ENCODE assay signal across 1 cellular context in the genomic region with DNA sequence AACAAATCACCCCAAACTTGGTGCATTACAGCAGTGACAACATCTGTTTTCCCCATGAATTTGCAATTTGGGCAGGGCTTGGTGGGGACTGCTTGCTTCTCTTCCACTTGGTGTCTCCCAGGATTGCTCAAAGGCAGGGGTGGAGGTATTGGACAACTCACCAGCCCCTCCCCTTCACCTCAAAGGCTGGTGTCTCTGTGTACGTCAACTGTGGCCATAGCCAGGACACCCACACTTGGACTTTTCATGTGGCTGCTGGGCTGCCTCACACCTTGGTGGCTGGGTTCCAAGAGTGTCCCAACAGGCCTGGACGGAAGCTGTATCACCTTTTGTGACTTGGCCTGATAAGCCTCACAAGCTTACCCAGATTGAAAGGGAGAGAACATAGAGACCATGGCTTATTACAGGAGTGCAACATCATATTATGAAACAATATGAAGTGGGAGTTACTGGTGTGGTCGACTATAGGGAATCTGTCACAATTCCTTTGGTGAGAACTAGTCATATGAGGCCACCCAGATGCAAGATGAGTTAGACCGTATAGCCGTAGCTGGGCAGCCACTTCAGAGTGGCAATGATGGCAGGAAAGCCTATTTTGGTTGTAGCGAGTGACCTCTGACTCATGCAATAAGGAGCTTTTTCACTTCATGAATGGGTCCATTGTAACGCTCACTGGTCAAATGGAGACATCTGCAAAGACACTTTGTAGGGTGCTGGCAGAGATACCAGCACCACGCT.
TF ChIP-seq lines count a peak whose summit lies in the region.

No MANE protein-coding gene starts in this region.

TF ChIP-seq in HepG2, 621 proteins besides CTCF, POLR2A, EP300 and RAD21 (continued from another document and continues in another):
- TF ChIP-seq, protein P1, sequence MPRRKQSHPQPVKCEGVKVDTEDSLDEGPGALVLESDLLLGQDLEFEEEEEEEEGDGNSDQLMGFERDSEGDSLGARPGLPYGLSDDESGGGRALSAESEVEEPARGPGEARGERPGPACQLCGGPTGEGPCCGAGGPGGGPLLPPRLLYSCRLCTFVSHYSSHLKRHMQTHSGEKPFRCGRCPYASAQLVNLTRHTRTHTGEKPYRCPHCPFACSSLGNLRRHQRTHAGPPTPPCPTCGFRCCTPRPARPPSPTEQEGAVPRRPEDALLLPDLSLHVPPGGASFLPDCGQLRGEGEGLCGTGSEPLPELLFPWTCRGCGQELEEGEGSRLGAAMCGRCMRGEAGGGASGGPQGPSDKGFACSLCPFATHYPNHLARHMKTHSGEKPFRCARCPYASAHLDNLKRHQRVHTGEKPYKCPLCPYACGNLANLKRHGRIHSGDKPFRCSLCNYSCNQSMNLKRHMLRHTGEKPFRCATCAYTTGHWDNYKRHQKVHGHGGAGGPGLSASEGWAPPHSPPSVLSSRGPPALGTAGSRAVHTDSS (CRISPR knock-in tag; conservative IDR thresholded peaks at IDR 0.05), result no peak
- no peak for TF ChIP-seq ZNF780A (CRISPR knock-in tag; IDR thresholded peaks at IDR 0.05)
- TF ChIP-seq MBD4 (IDR thresholded peaks at IDR 0.05; ENCODE audit: borderline replicate concordance, low read length), result no peak
- no peak for TF ChIP-seq KDM4B (CRISPR knock-in tag; IDR thresholded peaks at IDR 0.05)
- no peak for TF ChIP-seq ZNF678 (CRISPR knock-in tag; IDR thresholded peaks at IDR 0.05)
- TF ChIP-seq PRPF4 (IDR thresholded peaks at IDR 0.05; ENCODE audit: low read depth, low read length, poor library complexity, severe bottlenecking), result no peak
- 0 out of 2 replicates have a peak, but pooled peaks have one; percentile 24 for TF ChIP-seq ERF (CRISPR knock-in tag; IDR thresholded peaks at IDR 0.05)
- no peak for TF ChIP-seq ZNF136 (CRISPR knock-in tag; IDR thresholded peaks at IDR 0.05; ENCODE audit: low read depth)
- no peak for TF ChIP-seq ZNF720 (CRISPR knock-in tag; IDR thresholded peaks at IDR 0.05)
- TF ChIP-seq, protein P2, sequence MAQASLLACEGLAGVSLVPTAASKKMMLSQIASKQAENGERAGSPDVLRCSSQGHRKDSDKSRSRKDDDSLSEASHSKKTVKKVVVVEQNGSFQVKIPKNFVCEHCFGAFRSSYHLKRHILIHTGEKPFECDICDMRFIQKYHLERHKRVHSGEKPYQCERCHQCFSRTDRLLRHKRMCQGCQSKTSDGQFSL (CRISPR knock-in tag; IDR thresholded peaks at IDR 0.05), result no peak
- TF ChIP-seq, protein P3, sequence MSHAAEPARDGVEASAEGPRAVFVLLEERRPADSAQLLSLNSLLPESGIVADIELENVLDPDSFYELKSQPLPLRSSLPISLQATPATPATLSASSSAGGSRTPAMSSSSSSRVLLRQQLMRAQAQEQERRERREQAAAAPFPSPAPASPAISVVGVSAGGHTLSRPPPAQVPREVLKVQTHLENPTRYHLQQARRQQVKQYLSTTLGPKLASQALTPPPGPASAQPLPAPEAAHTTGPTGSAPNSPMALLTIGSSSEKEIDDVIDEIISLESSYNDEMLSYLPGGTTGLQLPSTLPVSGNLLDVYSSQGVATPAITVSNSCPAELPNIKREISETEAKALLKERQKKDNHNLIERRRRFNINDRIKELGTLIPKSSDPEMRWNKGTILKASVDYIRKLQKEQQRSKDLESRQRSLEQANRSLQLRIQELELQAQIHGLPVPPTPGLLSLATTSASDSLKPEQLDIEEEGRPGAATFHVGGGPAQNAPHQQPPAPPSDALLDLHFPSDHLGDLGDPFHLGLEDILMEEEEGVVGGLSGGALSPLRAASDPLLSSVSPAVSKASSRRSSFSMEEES (CRISPR knock-in tag; IDR thresholded peaks at IDR 0.05), result 0 out of 2 replicates have a peak, but pooled peaks have one; percentile 4
- no peak for TF ChIP-seq SOX13 (IDR thresholded peaks at IDR 0.05)
- TF ChIP-seq SOX13 (CRISPR knock-in tag; conservative IDR thresholded peaks at IDR 0.05 in 1 of 2, IDR thresholded peaks at IDR 0.05 in 1 of 2), result peak in 1 of 2 experiments; percentile 27; a peak in 1 of 4 replicates
- TF ChIP-seq, protein P4, sequence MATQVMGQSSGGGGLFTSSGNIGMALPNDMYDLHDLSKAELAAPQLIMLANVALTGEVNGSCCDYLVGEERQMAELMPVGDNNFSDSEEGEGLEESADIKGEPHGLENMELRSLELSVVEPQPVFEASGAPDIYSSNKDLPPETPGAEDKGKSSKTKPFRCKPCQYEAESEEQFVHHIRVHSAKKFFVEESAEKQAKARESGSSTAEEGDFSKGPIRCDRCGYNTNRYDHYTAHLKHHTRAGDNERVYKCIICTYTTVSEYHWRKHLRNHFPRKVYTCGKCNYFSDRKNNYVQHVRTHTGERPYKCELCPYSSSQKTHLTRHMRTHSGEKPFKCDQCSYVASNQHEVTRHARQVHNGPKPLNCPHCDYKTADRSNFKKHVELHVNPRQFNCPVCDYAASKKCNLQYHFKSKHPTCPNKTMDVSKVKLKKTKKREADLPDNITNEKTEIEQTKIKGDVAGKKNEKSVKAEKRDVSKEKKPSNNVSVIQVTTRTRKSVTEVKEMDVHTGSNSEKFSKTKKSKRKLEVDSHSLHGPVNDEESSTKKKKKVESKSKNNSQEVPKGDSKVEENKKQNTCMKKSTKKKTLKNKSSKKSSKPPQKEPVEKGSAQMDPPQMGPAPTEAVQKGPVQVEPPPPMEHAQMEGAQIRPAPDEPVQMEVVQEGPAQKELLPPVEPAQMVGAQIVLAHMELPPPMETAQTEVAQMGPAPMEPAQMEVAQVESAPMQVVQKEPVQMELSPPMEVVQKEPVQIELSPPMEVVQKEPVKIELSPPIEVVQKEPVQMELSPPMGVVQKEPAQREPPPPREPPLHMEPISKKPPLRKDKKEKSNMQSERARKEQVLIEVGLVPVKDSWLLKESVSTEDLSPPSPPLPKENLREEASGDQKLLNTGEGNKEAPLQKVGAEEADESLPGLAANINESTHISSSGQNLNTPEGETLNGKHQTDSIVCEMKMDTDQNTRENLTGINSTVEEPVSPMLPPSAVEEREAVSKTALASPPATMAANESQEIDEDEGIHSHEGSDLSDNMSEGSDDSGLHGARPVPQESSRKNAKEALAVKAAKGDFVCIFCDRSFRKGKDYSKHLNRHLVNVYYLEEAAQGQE (IDR thresholded peaks at IDR 0.05; ENCODE audit: borderline replicate concordance in 1 of 2, low read depth in 1 of 2, low read length in 2 of 2), result no peak
- no peak for TF ChIP-seq MED13 (CRISPR knock-in tag; IDR thresholded peaks at IDR 0.05)
- TF ChIP-seq DNMT3B (CRISPR knock-in tag; conservative IDR thresholded peaks at IDR 0.05), result peak; percentile 21; the same call in 1 of the 2 replicates
- TF ChIP-seq, protein P5, sequence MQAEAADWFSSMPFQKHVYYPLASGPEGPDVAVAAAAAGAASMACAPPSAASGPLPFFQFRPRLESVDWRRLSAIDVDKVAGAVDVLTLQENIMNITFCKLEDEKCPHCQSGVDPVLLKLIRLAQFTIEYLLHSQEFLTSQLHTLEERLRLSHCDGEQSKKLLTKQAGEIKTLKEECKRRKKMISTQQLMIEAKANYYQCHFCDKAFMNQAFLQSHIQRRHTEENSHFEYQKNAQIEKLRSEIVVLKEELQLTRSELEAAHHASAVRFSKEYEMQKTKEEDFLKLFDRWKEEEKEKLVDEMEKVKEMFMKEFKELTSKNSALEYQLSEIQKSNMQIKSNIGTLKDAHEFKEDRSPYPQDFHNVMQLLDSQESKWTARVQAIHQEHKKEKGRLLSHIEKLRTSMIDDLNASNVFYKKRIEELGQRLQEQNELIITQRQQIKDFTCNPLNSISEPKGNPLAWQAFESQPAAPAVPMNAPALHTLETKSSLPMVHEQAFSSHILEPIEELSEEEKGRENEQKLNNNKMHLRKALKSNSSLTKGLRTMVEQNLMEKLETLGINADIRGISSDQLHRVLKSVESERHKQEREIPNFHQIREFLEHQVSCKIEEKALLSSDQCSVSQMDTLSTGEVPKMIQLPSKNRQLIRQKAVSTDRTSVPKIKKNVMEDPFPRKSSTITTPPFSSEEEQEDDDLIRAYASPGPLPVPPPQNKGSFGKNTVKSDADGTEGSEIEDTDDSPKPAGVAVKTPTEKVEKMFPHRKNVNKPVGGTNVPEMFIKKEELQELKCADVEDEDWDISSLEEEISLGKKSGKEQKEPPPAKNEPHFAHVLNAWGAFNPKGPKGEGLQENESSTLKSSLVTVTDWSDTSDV (CRISPR knock-in tag; IDR thresholded peaks at IDR 0.05), result no peak
- TF ChIP-seq ZNF644 (CRISPR knock-in tag; IDR thresholded peaks at IDR 0.05; ENCODE audit: low read depth), result peak; percentile 95
- TF ChIP-seq, protein P6, sequence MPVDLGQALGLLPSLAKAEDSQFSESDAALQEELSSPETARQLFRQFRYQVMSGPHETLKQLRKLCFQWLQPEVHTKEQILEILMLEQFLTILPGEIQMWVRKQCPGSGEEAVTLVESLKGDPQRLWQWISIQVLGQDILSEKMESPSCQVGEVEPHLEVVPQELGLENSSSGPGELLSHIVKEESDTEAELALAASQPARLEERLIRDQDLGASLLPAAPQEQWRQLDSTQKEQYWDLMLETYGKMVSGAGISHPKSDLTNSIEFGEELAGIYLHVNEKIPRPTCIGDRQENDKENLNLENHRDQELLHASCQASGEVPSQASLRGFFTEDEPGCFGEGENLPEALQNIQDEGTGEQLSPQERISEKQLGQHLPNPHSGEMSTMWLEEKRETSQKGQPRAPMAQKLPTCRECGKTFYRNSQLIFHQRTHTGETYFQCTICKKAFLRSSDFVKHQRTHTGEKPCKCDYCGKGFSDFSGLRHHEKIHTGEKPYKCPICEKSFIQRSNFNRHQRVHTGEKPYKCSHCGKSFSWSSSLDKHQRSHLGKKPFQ (CRISPR knock-in tag; IDR thresholded peaks at IDR 0.05; ENCODE audit: insufficient replicate concordance), result no peak
- TF ChIP-seq, protein P7, sequence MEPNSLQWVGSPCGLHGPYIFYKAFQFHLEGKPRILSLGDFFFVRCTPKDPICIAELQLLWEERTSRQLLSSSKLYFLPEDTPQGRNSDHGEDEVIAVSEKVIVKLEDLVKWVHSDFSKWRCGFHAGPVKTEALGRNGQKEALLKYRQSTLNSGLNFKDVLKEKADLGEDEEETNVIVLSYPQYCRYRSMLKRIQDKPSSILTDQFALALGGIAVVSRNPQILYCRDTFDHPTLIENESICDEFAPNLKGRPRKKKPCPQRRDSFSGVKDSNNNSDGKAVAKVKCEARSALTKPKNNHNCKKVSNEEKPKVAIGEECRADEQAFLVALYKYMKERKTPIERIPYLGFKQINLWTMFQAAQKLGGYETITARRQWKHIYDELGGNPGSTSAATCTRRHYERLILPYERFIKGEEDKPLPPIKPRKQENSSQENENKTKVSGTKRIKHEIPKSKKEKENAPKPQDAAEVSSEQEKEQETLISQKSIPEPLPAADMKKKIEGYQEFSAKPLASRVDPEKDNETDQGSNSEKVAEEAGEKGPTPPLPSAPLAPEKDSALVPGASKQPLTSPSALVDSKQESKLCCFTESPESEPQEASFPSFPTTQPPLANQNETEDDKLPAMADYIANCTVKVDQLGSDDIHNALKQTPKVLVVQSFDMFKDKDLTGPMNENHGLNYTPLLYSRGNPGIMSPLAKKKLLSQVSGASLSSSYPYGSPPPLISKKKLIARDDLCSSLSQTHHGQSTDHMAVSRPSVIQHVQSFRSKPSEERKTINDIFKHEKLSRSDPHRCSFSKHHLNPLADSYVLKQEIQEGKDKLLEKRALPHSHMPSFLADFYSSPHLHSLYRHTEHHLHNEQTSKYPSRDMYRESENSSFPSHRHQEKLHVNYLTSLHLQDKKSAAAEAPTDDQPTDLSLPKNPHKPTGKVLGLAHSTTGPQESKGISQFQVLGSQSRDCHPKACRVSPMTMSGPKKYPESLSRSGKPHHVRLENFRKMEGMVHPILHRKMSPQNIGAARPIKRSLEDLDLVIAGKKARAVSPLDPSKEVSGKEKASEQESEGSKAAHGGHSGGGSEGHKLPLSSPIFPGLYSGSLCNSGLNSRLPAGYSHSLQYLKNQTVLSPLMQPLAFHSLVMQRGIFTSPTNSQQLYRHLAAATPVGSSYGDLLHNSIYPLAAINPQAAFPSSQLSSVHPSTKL (CRISPR knock-in tag; IDR thresholded peaks at IDR 0.05), result peak; percentile 54; the same call in 1 of the 2 replicates
- TF ChIP-seq, protein P8, sequence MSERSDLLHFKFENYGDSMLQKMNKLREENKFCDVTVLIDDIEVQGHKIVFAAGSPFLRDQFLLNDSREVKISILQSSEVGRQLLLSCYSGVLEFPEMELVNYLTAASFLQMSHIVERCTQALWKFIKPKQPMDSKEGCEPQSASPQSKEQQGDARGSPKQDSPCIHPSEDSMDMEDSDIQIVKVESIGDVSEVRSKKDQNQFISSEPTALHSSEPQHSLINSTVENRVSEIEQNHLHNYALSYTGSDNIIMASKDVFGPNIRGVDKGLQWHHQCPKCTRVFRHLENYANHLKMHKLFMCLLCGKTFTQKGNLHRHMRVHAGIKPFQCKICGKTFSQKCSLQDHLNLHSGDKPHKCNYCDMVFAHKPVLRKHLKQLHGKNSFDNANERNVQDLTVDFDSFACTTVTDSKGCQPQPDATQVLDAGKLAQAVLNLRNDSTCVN (CRISPR knock-in tag; IDR thresholded peaks at IDR 0.05; ENCODE audit: borderline replicate concordance), result no peak
- no peak for TF ChIP-seq REXO4 (CRISPR knock-in tag; IDR thresholded peaks at IDR 0.05; ENCODE audit: borderline replicate concordance)
- TF ChIP-seq ZNF790 (CRISPR knock-in tag; IDR thresholded peaks at IDR 0.05; ENCODE audit: borderline replicate concordance), result no peak
- TF ChIP-seq BRCA1 (CRISPR knock-in tag; IDR thresholded peaks at IDR 0.05), result no peak
- TF ChIP-seq SOX5 (CRISPR knock-in tag; IDR thresholded peaks at IDR 0.05; ENCODE audit: borderline replicate concordance), result no peak
- no peak for TF ChIP-seq HDAC6 (IDR thresholded peaks at IDR 0.05; ENCODE audit: low read depth, low read length)
- TF ChIP-seq, protein P9, sequence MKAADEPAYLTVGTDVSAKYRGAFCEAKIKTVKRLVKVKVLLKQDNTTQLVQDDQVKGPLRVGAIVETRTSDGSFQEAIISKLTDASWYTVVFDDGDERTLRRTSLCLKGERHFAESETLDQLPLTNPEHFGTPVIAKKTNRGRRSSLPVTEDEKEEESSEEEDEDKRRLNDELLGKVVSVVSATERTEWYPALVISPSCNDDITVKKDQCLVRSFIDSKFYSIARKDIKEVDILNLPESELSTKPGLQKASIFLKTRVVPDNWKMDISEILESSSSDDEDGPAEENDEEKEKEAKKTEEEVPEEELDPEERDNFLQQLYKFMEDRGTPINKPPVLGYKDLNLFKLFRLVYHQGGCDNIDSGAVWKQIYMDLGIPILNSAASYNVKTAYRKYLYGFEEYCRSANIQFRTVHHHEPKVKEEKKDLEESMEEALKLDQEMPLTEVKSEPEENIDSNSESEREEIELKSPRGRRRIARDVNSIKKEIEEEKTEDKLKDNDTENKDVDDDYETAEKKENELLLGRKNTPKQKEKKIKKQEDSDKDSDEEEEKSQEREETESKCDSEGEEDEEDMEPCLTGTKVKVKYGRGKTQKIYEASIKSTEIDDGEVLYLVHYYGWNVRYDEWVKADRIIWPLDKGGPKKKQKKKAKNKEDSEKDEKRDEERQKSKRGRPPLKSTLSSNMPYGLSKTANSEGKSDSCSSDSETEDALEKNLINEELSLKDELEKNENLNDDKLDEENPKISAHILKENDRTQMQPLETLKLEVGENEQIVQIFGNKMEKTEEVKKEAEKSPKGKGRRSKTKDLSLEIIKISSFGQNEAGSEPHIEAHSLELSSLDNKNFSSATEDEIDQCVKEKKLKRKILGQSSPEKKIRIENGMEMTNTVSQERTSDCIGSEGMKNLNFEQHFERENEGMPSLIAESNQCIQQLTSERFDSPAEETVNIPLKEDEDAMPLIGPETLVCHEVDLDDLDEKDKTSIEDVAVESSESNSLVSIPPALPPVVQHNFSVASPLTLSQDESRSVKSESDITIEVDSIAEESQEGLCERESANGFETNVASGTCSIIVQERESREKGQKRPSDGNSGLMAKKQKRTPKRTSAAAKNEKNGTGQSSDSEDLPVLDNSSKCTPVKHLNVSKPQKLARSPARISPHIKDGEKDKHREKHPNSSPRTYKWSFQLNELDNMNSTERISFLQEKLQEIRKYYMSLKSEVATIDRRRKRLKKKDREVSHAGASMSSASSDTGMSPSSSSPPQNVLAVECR (CRISPR knock-in tag; IDR thresholded peaks at IDR 0.05; ENCODE audit: borderline replicate concordance), result no peak
- no peak for TF ChIP-seq GATAD1 (CRISPR knock-in tag; IDR thresholded peaks at IDR 0.05)
- no peak for TF ChIP-seq MTF1 (CRISPR knock-in tag; IDR thresholded peaks at IDR 0.05)
- TF ChIP-seq SIX4 (CRISPR knock-in tag; IDR thresholded peaks at IDR 0.05), result no peak
- TF ChIP-seq REL (CRISPR knock-in tag; conservative IDR thresholded peaks at IDR 0.05), result no peak
- TF ChIP-seq KLF6 (CRISPR knock-in tag; IDR thresholded peaks at IDR 0.05), result no peak
- no peak for TF ChIP-seq MZF1 (CRISPR knock-in tag; IDR thresholded peaks at IDR 0.05; ENCODE audit: borderline replicate concordance)
